Comparison of ENCODE assay signal across 1 cellular context in the genomic region with DNA sequence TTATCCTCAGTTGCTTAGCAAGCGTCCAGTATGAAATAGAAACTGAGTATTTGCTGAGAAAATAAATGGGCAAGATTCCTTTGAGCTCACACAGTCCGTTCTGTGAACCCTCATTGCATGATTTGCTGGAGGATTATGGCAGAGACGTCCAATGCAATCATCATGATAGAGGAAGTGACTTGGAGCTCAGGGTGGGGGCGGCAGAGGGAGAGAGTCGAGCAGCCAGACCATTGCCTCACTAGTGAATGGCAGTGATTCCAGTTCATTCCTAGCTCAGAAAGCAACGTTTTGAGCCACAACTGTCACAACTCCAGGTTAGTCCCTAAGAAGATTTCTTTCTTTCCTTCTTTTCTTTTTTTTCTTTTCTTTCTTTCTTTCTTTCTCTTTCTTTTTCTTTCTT.
TF ChIP-seq lines count a peak whose summit lies in the region.

No MANE protein-coding gene starts in this region.

TF ChIP-seq in A549, 52 proteins besides CTCF, POLR2A, EP300 and RAD21 (continued from another document):
- TF ChIP-seq, protein P1, sequence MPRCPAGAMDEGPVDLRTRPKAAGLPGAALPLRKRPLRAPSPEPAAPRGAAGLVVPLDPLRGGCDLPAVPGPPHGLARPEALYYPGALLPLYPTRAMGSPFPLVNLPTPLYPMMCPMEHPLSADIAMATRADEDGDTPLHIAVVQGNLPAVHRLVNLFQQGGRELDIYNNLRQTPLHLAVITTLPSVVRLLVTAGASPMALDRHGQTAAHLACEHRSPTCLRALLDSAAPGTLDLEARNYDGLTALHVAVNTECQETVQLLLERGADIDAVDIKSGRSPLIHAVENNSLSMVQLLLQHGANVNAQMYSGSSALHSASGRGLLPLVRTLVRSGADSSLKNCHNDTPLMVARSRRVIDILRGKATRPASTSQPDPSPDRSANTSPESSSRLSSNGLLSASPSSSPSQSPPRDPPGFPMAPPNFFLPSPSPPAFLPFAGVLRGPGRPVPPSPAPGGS (IDR thresholded peaks at IDR 0.05) = no peak
- TF ChIP-seq, protein P2, sequence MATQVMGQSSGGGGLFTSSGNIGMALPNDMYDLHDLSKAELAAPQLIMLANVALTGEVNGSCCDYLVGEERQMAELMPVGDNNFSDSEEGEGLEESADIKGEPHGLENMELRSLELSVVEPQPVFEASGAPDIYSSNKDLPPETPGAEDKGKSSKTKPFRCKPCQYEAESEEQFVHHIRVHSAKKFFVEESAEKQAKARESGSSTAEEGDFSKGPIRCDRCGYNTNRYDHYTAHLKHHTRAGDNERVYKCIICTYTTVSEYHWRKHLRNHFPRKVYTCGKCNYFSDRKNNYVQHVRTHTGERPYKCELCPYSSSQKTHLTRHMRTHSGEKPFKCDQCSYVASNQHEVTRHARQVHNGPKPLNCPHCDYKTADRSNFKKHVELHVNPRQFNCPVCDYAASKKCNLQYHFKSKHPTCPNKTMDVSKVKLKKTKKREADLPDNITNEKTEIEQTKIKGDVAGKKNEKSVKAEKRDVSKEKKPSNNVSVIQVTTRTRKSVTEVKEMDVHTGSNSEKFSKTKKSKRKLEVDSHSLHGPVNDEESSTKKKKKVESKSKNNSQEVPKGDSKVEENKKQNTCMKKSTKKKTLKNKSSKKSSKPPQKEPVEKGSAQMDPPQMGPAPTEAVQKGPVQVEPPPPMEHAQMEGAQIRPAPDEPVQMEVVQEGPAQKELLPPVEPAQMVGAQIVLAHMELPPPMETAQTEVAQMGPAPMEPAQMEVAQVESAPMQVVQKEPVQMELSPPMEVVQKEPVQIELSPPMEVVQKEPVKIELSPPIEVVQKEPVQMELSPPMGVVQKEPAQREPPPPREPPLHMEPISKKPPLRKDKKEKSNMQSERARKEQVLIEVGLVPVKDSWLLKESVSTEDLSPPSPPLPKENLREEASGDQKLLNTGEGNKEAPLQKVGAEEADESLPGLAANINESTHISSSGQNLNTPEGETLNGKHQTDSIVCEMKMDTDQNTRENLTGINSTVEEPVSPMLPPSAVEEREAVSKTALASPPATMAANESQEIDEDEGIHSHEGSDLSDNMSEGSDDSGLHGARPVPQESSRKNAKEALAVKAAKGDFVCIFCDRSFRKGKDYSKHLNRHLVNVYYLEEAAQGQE (IDR thresholded peaks at IDR 0.05) = no peak
- TF ChIP-seq CHD4 (IDR thresholded peaks at IDR 0.05; ENCODE audit: borderline replicate concordance) = no peak
TF ChIP-seq in A549: peak in this region for 0.
